ENCODE assay signal across 1 cellular context in genomic region chr14:100408350-100409015, GRCh38.
TF ChIP-seq lines count a peak whose summit lies in the region.

No MANE protein-coding gene starts in this region.

TF ChIP-seq in HEK293, 187 proteins besides CTCF, POLR2A, EP300 and RAD21 (continued from another document and continues in another):
- peak; percentile 80 for TF ChIP-seq HIC1 (tag by site-specific recombination; IDR thresholded peaks at IDR 0.05)
- TF ChIP-seq TSHZ1 (tag by site-specific recombination; IDR thresholded peaks at IDR 0.05; ENCODE audit: borderline replicate concordance) = 0 out of 2 replicates have a peak, but pooled peaks have one; percentile 59
- 0 out of 2 replicates have a peak, but pooled peaks have one; percentile 27 for TF ChIP-seq ZNF24 (tag by site-specific recombination; IDR thresholded peaks at IDR 0.05)
- TF ChIP-seq ZEB2 (tag by site-specific recombination; IDR thresholded peaks at IDR 0.05) = peak; percentile 68
- TF ChIP-seq ZNF514 (tag by site-specific recombination; IDR thresholded peaks at IDR 0.05) = no peak
- TF ChIP-seq ZNF292 (tag by site-specific recombination; IDR thresholded peaks at IDR 0.05; ENCODE audit: borderline replicate concordance, low read depth) = no peak
- 0 out of 2 replicates have a peak, but pooled peaks have one; percentile 19 for TF ChIP-seq GLIS2 (tag by site-specific recombination; IDR thresholded peaks at IDR 0.05)
- TF ChIP-seq ZBTB17 (tag by site-specific recombination; IDR thresholded peaks at IDR 0.05) = peak; percentile 23; the same call in 1 of the 2 replicates
- TF ChIP-seq INSM2 (tag by site-specific recombination; IDR thresholded peaks at IDR 0.05) = peak; percentile 79
- peak; percentile 78 for TF ChIP-seq SP7 (tag by site-specific recombination; IDR thresholded peaks at IDR 0.05)
- TF ChIP-seq ZBTB11 (tag by site-specific recombination; conservative IDR thresholded peaks at IDR 0.05; ENCODE audit: low read depth) = no peak
- peak; percentile 84 for TF ChIP-seq ZNF366 (tag by site-specific recombination; conservative IDR thresholded peaks at IDR 0.05)
- TF ChIP-seq ZNF350 (tag by site-specific recombination; IDR thresholded peaks at IDR 0.05) = no peak
- peak; percentile 39; the same call in 1 of the 2 replicates for TF ChIP-seq ZNF660 (tag by site-specific recombination; IDR thresholded peaks at IDR 0.05)
- no peak for TF ChIP-seq YY2 (tag by site-specific recombination; IDR thresholded peaks at IDR 0.05)
- no peak for TF ChIP-seq ZNF174 (tag by site-specific recombination; IDR thresholded peaks at IDR 0.05)
- peak; percentile 71 for TF ChIP-seq ZNF398 (tag by site-specific recombination; IDR thresholded peaks at IDR 0.05)
- TF ChIP-seq ZNF521 (tag by site-specific recombination; IDR thresholded peaks at IDR 0.05) = no peak
- no peak for TF ChIP-seq ZNF433 (tag by site-specific recombination; IDR thresholded peaks at IDR 0.05; ENCODE audit: low read depth)
- TF ChIP-seq BCL11A (tag by site-specific recombination; IDR thresholded peaks at IDR 0.05; ENCODE audit: low read depth) = peak; percentile 42; the same call in 1 of the 2 replicates
- TF ChIP-seq ZNF416 (tag by site-specific recombination; IDR thresholded peaks at IDR 0.05) = no peak
- TF ChIP-seq PRDM1 (tag by site-specific recombination; IDR thresholded peaks at IDR 0.05) = peak; percentile 83
- TF ChIP-seq ZNF704 (tag by site-specific recombination; IDR thresholded peaks at IDR 0.05) = no peak
- no peak for TF ChIP-seq ZNF473 (tag by site-specific recombination; IDR thresholded peaks at IDR 0.05)
- TF ChIP-seq PATZ1 (tag by site-specific recombination; IDR thresholded peaks at IDR 0.05) = peak; percentile 68
- TF ChIP-seq ZNF394 (tag by site-specific recombination; IDR thresholded peaks at IDR 0.05; ENCODE audit: borderline replicate concordance) = 0 out of 2 replicates have a peak, but pooled peaks have one; percentile 25
- TF ChIP-seq BCL11B (tag by site-specific recombination; IDR thresholded peaks at IDR 0.05; ENCODE audit: low read depth) = no peak
- peak; percentile 67; the same call in 1 of the 2 replicates for TF ChIP-seq PRDM6 (tag by site-specific recombination; IDR thresholded peaks at IDR 0.05)
- TF ChIP-seq ZNF335 (tag by site-specific recombination; conservative IDR thresholded peaks at IDR 0.05) = peak; percentile 64
- peak; percentile 31; the same call in 1 of the 2 replicates for TF ChIP-seq ZBTB8A (tag by site-specific recombination; IDR thresholded peaks at IDR 0.05)
- no peak for TF ChIP-seq ZNF529 (tag by site-specific recombination; IDR thresholded peaks at IDR 0.05; ENCODE audit: insufficient replicate concordance)
- TF ChIP-seq ZNF132 (tag by site-specific recombination; IDR thresholded peaks at IDR 0.05; ENCODE audit: borderline replicate concordance) = no peak
- TF ChIP-seq ZNF629 (tag by site-specific recombination; IDR thresholded peaks at IDR 0.05) = peak; percentile 99
- peak; percentile 41; the same call in 1 of the 2 replicates for TF ChIP-seq KLF10 (tag by site-specific recombination; IDR thresholded peaks at IDR 0.05)
- TF ChIP-seq ZNF600 (tag by site-specific recombination; IDR thresholded peaks at IDR 0.05) = peak; percentile 44; the same call in 1 of the 2 replicates
- TF ChIP-seq REST (tag by site-specific recombination; IDR thresholded peaks at IDR 0.05) = no peak
